ENCODE assay signal across 1 cellular context in the genomic region with DNA sequence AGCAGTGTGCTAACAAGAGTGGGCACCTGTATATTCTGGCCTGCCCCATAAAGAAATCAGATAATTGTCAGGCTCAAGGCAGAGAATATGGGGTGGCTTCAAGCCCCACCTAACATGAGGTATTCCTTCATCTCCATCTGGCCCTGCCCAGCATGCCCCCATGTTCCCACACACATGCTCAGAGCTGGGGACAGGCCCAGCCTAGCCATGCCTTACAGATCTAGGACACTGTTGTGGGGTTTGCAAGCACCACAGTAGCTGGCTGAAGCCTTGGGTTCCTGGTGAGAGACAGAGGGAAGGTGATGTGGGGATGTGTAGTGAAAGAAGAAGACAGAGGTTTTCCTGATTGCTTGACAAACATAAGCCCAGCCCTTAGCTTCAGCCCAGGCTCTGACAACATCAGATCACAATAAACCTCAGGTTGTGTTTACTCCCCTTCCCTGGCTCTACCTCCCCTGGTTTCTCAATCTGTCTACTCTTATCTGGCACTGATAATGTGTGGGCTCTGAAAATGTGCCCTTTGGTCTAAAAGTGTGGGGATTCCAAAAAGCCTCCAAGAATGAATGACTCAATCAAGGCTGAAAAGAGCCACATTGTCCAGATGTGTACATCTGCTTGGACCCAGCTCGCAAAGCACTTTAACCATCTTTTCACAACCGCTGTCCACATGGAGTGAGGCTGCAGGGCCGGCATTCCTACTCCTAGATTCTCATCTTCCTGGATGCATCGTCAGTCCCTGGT.
TF ChIP-seq lines count a peak whose summit lies in the region.

No MANE protein-coding gene starts in this region.

TF ChIP-seq in HepG2, 621 proteins besides CTCF, POLR2A, EP300 and RAD21 (continued from another document and continues in another):
- TF ChIP-seq TRIM24 (CRISPR knock-in tag; IDR thresholded peaks at IDR 0.05) (no peak), ESRRA (CRISPR knock-in tag; IDR thresholded peaks at IDR 0.05; ENCODE audit: low read depth) (no peak; the same call in 1 of the 2 replicates), ZNF749 (CRISPR knock-in tag; IDR thresholded peaks at IDR 0.05; ENCODE audit: borderline replicate concordance) (no peak), POLR2G (IDR thresholded peaks at IDR 0.05; ENCODE audit: low read depth, low read length) (peak; percentile 42), FOXA1 (IDR thresholded peaks at IDR 0.05) (no peak), FOXA1 (CRISPR knock-in tag; IDR thresholded peaks at IDR 0.05) (peak; percentile 71), THAP11 (CRISPR knock-in tag; IDR thresholded peaks at IDR 0.05) (no peak), NFKB2 (CRISPR knock-in tag; IDR thresholded peaks at IDR 0.05; ENCODE audit: borderline replicate concordance) (no peak), MLLT10 (CRISPR knock-in tag; IDR thresholded peaks at IDR 0.05) (no peak), HHEX (CRISPR knock-in tag; IDR thresholded peaks at IDR 0.05) (no peak), BRD4 (CRISPR knock-in tag; IDR thresholded peaks at IDR 0.05) (no peak), ATRX (CRISPR knock-in tag; IDR thresholded peaks at IDR 0.05; ENCODE audit: borderline replicate concordance) (no peak), TAF15 (IDR thresholded peaks at IDR 0.05; ENCODE audit: low read depth, low read length, poor library complexity, severe bottlenecking) (no peak), ZNF543 (CRISPR knock-in tag; IDR thresholded peaks at IDR 0.05) (no peak), TP53 (CRISPR knock-in tag; conservative IDR thresholded peaks at IDR 0.05) (no peak), AHDC1 (CRISPR knock-in tag; IDR thresholded peaks at IDR 0.05; ENCODE audit: borderline replicate concordance) (no peak), DMAP1 (CRISPR knock-in tag; IDR thresholded peaks at IDR 0.05) (peak; percentile 67; the same call in 1 of the 2 replicates), ZGPAT (CRISPR knock-in tag; IDR thresholded peaks at IDR 0.05) (peak; percentile 43; the same call in 1 of the 2 replicates), ZNF691 (CRISPR knock-in tag; IDR thresholded peaks at IDR 0.05; ENCODE audit: borderline replicate concordance, low read depth) (no peak; the same call in 1 of the 2 replicates), ZNF10 (CRISPR knock-in tag; IDR thresholded peaks at IDR 0.05; ENCODE audit: borderline replicate concordance, low read depth) (no peak), NCOA1 (CRISPR knock-in tag; IDR thresholded peaks at IDR 0.05) (peak; percentile 69; the same call in 1 of the 2 replicates), MXD4 (CRISPR knock-in tag; IDR thresholded peaks at IDR 0.05) (no peak), ZNF232 (CRISPR knock-in tag; IDR thresholded peaks at IDR 0.05; ENCODE audit: borderline replicate concordance) (no peak; the same call in 1 of the 2 replicates), ZNF468 (CRISPR knock-in tag; IDR thresholded peaks at IDR 0.05) (no peak), KDM2A (CRISPR knock-in tag; IDR thresholded peaks at IDR 0.05; ENCODE audit: borderline replicate concordance, low read depth) (0 out of 2 replicates have a peak, but pooled peaks have one; percentile 33), ZNF605 (CRISPR knock-in tag; IDR thresholded peaks at IDR 0.05) (no peak), ARNT (IDR thresholded peaks at IDR 0.05) (no peak), U2AF2 (IDR thresholded peaks at IDR 0.05; ENCODE audit: low read depth, low read length) (no peak), ZNF629 (CRISPR knock-in tag; conservative IDR thresholded peaks at IDR 0.05) (peak; percentile 59), ZNF501 (CRISPR knock-in tag; IDR thresholded peaks at IDR 0.05) (no peak), ZMYM2 (CRISPR knock-in tag; IDR thresholded peaks at IDR 0.05) (no peak), ZNF775 (CRISPR knock-in tag; IDR thresholded peaks at IDR 0.05; ENCODE audit: borderline replicate concordance) (no peak), HDAC2 (CRISPR knock-in tag; IDR thresholded peaks at IDR 0.05) (peak; percentile 89), SNRNP70 (IDR thresholded peaks at IDR 0.05; ENCODE audit: low read depth, low read length) (no peak), ELF4 (CRISPR knock-in tag; IDR thresholded peaks at IDR 0.05; ENCODE audit: borderline replicate concordance) (no peak), BRF2 (CRISPR knock-in tag; IDR thresholded peaks at IDR 0.05) (no peak), ZSCAN9 (CRISPR knock-in tag; IDR thresholded peaks at IDR 0.05; ENCODE audit: borderline replicate concordance) (0 out of 2 replicates have a peak, but pooled peaks have one; percentile 32), PHF5A (CRISPR knock-in tag; IDR thresholded peaks at IDR 0.05; ENCODE audit: low read depth, unreplicated experiment) (no peak), ZNF558 (CRISPR knock-in tag; IDR thresholded peaks at IDR 0.05; ENCODE audit: borderline replicate concordance) (no peak), ZNF678 (CRISPR knock-in tag; IDR thresholded peaks at IDR 0.05) (no peak), FOXP1 (IDR thresholded peaks at IDR 0.05) (peak; percentile 16; the same call in 1 of the 2 replicates), FOXP1 (CRISPR knock-in tag; IDR thresholded peaks at IDR 0.05) (peak; percentile 82), RARA (CRISPR knock-in tag; IDR thresholded peaks at IDR 0.05) (0 out of 2 replicates have a peak, but pooled peaks have one; percentile 21)
- TF ChIP-seq, protein P1, sequence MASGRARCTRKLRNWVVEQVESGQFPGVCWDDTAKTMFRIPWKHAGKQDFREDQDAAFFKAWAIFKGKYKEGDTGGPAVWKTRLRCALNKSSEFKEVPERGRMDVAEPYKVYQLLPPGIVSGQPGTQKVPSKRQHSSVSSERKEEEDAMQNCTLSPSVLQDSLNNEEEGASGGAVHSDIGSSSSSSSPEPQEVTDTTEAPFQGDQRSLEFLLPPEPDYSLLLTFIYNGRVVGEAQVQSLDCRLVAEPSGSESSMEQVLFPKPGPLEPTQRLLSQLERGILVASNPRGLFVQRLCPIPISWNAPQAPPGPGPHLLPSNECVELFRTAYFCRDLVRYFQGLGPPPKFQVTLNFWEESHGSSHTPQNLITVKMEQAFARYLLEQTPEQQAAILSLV (CRISPR knock-in tag; IDR thresholded peaks at IDR 0.05; ENCODE audit: borderline replicate concordance), result no peak
- TF ChIP-seq, protein P2, sequence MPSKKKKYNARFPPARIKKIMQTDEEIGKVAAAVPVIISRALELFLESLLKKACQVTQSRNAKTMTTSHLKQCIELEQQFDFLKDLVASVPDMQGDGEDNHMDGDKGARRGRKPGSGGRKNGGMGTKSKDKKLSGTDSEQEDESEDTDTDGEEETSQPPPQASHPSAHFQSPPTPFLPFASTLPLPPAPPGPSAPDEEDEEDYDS (CRISPR knock-in tag; IDR thresholded peaks at IDR 0.05), result no peak
- TF ChIP-seq, protein P3, sequence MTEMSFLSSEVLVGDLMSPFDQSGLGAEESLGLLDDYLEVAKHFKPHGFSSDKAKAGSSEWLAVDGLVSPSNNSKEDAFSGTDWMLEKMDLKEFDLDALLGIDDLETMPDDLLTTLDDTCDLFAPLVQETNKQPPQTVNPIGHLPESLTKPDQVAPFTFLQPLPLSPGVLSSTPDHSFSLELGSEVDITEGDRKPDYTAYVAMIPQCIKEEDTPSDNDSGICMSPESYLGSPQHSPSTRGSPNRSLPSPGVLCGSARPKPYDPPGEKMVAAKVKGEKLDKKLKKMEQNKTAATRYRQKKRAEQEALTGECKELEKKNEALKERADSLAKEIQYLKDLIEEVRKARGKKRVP (CRISPR knock-in tag; IDR thresholded peaks at IDR 0.05), result peak in 1 of 2 experiments; percentile 82; a peak in 2 of 4 replicates
- TF ChIP-seq, protein P4, sequence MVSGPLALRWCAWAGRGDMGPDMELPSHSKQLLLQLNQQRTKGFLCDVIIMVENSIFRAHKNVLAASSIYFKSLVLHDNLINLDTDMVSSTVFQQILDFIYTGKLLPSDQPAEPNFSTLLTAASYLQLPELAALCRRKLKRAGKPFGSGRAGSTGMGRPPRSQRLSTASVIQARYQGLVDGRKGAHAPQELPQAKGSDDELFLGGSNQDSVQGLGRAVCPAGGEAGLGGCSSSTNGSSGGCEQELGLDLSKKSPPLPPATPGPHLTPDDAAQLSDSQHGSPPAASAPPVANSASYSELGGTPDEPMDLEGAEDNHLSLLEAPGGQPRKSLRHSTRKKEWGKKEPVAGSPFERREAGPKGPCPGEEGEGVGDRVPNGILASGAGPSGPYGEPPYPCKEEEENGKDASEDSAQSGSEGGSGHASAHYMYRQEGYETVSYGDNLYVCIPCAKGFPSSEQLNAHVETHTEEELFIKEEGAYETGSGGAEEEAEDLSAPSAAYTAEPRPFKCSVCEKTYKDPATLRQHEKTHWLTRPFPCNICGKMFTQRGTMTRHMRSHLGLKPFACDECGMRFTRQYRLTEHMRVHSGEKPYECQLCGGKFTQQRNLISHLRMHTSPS (CRISPR knock-in tag; IDR thresholded peaks at IDR 0.05; ENCODE audit: low read depth), result no peak
- TF ChIP-seq, protein P5, sequence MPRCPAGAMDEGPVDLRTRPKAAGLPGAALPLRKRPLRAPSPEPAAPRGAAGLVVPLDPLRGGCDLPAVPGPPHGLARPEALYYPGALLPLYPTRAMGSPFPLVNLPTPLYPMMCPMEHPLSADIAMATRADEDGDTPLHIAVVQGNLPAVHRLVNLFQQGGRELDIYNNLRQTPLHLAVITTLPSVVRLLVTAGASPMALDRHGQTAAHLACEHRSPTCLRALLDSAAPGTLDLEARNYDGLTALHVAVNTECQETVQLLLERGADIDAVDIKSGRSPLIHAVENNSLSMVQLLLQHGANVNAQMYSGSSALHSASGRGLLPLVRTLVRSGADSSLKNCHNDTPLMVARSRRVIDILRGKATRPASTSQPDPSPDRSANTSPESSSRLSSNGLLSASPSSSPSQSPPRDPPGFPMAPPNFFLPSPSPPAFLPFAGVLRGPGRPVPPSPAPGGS (CRISPR knock-in tag; IDR thresholded peaks at IDR 0.05), result no peak; the same call in 1 of the 2 replicates
